10 cellular contexts compared by ENCODE assay signal in genomic region chr2:20634430-20635095, GRCh38. TPM values are rescaled to one million over a fixed set of nuclear protein-coding genes. Genes with fewer than 3 reads are reported as not detected.
DNase-seq lines count a peak whose midpoint lies in the region; TF ChIP-seq lines count a peak whose summit lies in the region.
"Had no signal": no experiment of that assay in that cellular context is flagged by ENCODE, and none has a peak within 500 bp of the region (broad histone marks: within the 10 kb centered on the region; RNA-seq: fewer than 3 reads in every experiment).

No MANE protein-coding gene starts in this region.

- no peaks in the 10 kb centered on the region for H3K9me3 ChIP-seq in SK-N-MC (ENCODE audit: low read depth, low read length)
- H3K9me3 ChIP-seq in prostate gland: no peaks in the 10 kb centered on the region

- no peak overlapping the region for H3K18ac ChIP-seq in mesendoderm (ENCODE audit: low read length)

- H3K79me1 ChIP-seq in mesendoderm (ENCODE audit: low read length): no peaks in the 10 kb centered on the region

- no peak overlapping the region for H3K4ac ChIP-seq in mesendoderm (ENCODE audit: low read depth, low read length)

- 52% methylated on average over 10 of the region's 10 CpGs for WGBS in prostate gland
- no CpG with 5 or more reads among the region's 10 CpGs for WGBS in mesendoderm (ENCODE audit: extremely low coverage, insufficient coverage, low lambda C conversion rate)

- peak overlapping the region; percentile 4; the same call in 1 of the 2 replicates for H3K4me3 ChIP-seq in SK-N-MC
- H3K4me3 ChIP-seq in prostate gland: no peak overlapping the region
- H3K4me3 ChIP-seq in mesendoderm (ENCODE audit: low read length): no peak overlapping the region

- no peak overlapping the region for H2BK15ac ChIP-seq in mesendoderm (replicated peaks; ENCODE audit: low read depth)

- no peak overlapping the region for H3K56ac ChIP-seq in mesendoderm (ENCODE audit: low read length)

- no peak overlapping the region for H3K4me2 ChIP-seq in mesendoderm (ENCODE audit: low read length)

- H3K36me3 ChIP-seq in SK-N-MC (ENCODE audit: insufficient read depth, low read length) (no peaks in the 10 kb centered on the region), prostate gland (no peaks in the 10 kb centered on the region), mesendoderm (ENCODE audit: control insufficient read depth, insufficient read depth, low read length) (no peaks in the 10 kb centered on the region)

- DNase-seq in DMS79 treated with DMSO at 0.1 percent for 48 hours (lab: John Stamatoyannopoulos, UW): peak; percentile 79
- no peak for DNase-seq in SK-N-MC (ENCODE audit: low read depth, low spot score)
- DNase-seq in fibroblast of the conjunctiva (ENCODE audit: low read depth): peak; percentile 27
- no peak for DNase-seq in prostate gland (ENCODE audit: low spot score)
- DNase-seq in CD1c-positive myeloid dendritic cell (ENCODE audit: extremely low spot score): no peak
- DNase-seq in activated naive CD4-positive, alpha-beta T cell (lab: John Stamatoyannopoulos, UW): no peak
- no peak for DNase-seq in hippocampal formation (lab: John Stamatoyannopoulos, UW)
- no peak for DNase-seq in mesendoderm

- H3K27me3 ChIP-seq in prostate gland (replicated peaks; ENCODE audit: insufficient read depth) (no peaks in the 10 kb centered on the region), mesendoderm (ENCODE audit: insufficient read depth, low read length, poor library complexity) (no peaks in the 10 kb centered on the region)

- H2BK5ac ChIP-seq in mesendoderm (ENCODE audit: low read length): no peak overlapping the region

- H4K8ac ChIP-seq in mesendoderm (ENCODE audit: low read depth, low read length): no peak overlapping the region

- H3K23ac ChIP-seq in mesendoderm (ENCODE audit: low read length): no peak overlapping the region

- H2AK5ac ChIP-seq in mesendoderm (ENCODE audit: low read length): no peak overlapping the region

- H3K4me1 ChIP-seq in prostate gland (replicated peaks) (peaks cover 21% of the 10 kb centered on the region), mesendoderm (ENCODE audit: control insufficient read depth, low read depth, low read length) (peaks cover 2% of the 10 kb centered on the region)

- no peak overlapping the region for H4K5ac ChIP-seq in mesendoderm (ENCODE audit: low read length)

- TF ChIP-seq POLR2A in prostate gland (IDR thresholded peaks at IDR 0.05): no peak

- TF ChIP-seq CTCF in prostate gland (IDR thresholded peaks at IDR 0.05): no peak

- H3K9ac ChIP-seq in SK-N-MC (ENCODE audit: insufficient read length) (peak overlapping the region; percentile 45), mesendoderm (ENCODE audit: low read length) (no peak overlapping the region)

- no peak overlapping the region for H2BK120ac ChIP-seq in mesendoderm (ENCODE audit: low read depth, low read length)

- H3K27ac ChIP-seq in SK-N-MC: 0 out of 2 replicates have a peak overlapping the region, but pooled peaks have one; percentile 5
- peak overlapping the region; percentile 84 to 90 for H3K27ac ChIP-seq in prostate gland
- H3K27ac ChIP-seq in mesendoderm (ENCODE audit: low read depth, low read length): no peak overlapping the region
- H3K27ac ChIP-seq: HL-60 had no signal

- intact Hi-C loops in prostate gland (cut with DNase I): loop anchor here (2.0 kb wide), 1 partner anchor 34 kb away; no protein-coding TSS in a partner anchor

- H3K79me2 ChIP-seq in mesendoderm (ENCODE audit: control insufficient read depth, insufficient read depth, low read length): no peaks in the 10 kb centered on the region

RNA-seq across cellular contexts. Expression of gene HS1BP3, which starts 16.3 kb away (rescaled TPM):
- 10 to 100 TPM; 29.9 to 39.4 TPM for total RNA-seq in prostate gland
- polyA plus RNA-seq in mesendoderm (2013, experiment 1 of 2): 4.5 TPM
- 5.0 TPM for polyA plus RNA-seq in mesendoderm (2013, experiment 2 of 2)

RNA-seq across cellular contexts. Expression of gene GDF7, which starts 32.4 kb away (rescaled TPM):
- 1 to 10 TPM; 3.3 to 7.0 TPM for total RNA-seq in prostate gland
- polyA plus RNA-seq in mesendoderm (2013, experiment 1 of 2): 0.03 TPM
- polyA plus RNA-seq in mesendoderm (2013, experiment 2 of 2): 0.01 TPM
- total RNA-seq: activated CD8-positive, alpha-beta memory T cell treated with anti-CD3 and anti-CD28 coated beads for 36 hours had no signal

Comparison
In these comparisons a context has a peak if more than half of its experiments do, and no peak if none do; other contexts are left out.
1. DNase-seq: peak in DMS79 treated with DMSO at 0.1 percent for 48 hours (single experiment) and fibroblast of the conjunctiva (single experiment); none in SK-N-MC (single experiment), prostate gland (single experiment), CD1c-positive myeloid dendritic cell (single experiment), activated naive CD4-positive, alpha-beta T cell (0 of 4), hippocampal formation (0 of 2) and mesendoderm (single experiment).